In the genomic region with DNA sequence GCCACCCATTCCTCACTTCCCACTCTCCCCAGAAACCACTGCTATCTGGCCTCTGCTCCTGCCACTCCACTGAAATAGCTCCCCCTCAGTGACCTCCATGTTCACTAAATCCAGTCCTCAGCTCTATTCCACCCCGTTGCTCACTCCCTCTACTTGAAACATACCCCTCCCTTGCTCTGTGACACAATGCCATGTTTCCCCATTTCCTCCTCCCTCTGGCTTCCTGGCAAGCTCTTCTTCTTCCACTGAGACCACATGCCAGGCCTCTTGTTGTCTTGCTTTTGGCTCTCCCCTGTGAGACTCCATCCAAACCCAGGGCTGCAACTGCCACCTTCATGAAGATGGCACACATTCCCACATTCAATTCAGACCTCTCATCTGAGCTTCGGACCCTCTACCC, we compare ENCODE assay signal across 18 cellular contexts. TPM values are rescaled to one million over a fixed set of nuclear protein-coding genes. Genes with fewer than 3 reads are reported as not detected.
DNase-seq lines count a peak whose midpoint lies in the region; ATAC-seq and TF ChIP-seq lines count a peak whose summit lies in the region.
"Had no signal": no experiment of that assay in that cellular context is flagged by ENCODE, and none has a peak within 500 bp of the region (broad histone marks: within the 10 kb centered on the region; RNA-seq: fewer than 3 reads in every experiment).

No MANE protein-coding gene starts in this region.

- H3K9me3 ChIP-seq in neutrophil, result no peaks in the 10 kb centered on the region

- H3K36me3 ChIP-seq in neutrophil, result no peaks in the 10 kb centered on the region

- H3K4me3 ChIP-seq in neutrophil (ENCODE audit: low read depth in 1 of 2, low read length in 1 of 2), result no peak overlapping the region

- ATAC-seq in left colon (no peak), HG03135 (IDR thresholded peaks at IDR 0.05; ENCODE audit: unreplicated experiment) (no peak), HG03439 (IDR thresholded peaks at IDR 0.05; ENCODE audit: unreplicated experiment) (no peak)
- ATAC-seq: SK-N-SH treated with all-trans-retinoic acid at 6 μM for 48 hours had no signal

- H3K4me1 ChIP-seq in neutrophil (ENCODE audit: control insufficient read depth in 1 of 2, insufficient read depth in 1 of 2, low read depth in 1 of 2, low read length in 1 of 2), result peaks cover 26 to 28% of the 10 kb centered on the region in 2 experiments

- H3K27ac ChIP-seq in neutrophil, result peak overlapping the region; percentile 33

- peaks cover 58% of the 10 kb centered on the region for H3K27me3 ChIP-seq in neutrophil

- intact Hi-C loops in left colon (cut with DNase I, micrococcal nuclease), result no loop called here

- DNase-seq in GF-D8 (lab: John Stamatoyannopoulos, UW), result peak; percentile 47
- DNase-seq in NCI-H446 treated with DMSO at 0.1 percent for 48 hours (lab: John Stamatoyannopoulos, UW), result peak; percentile 38
- DNase-seq in cerebellar nuclear complex (lab: John Stamatoyannopoulos, UW), result peak; percentile 97 to 99
- DNase-seq in left colon, result no peak
- DNase-seq: ACHN; CD4-positive, CD25-positive, alpha-beta regulatory T cell; DMS53; H9; MM.1S; NCI-H1417; NCI-H187 treated with DMSO at 0.1 percent for 48 hours; NCI-H345; NCI-H526 treated with DMSO at 0.1 percent for 48 hours had no signal

- TF ChIP-seq CTCF in neutrophil (IDR thresholded peaks at IDR 0.05), result no peak

RNA-seq across cellular contexts. Expression of a gene that starts 13.9 kb away (rescaled TPM):
- under 1 TPM; 0.21 to 0.31 TPM for total RNA-seq in left colon
- total RNA-seq: CD4-positive, CD25-positive, alpha-beta regulatory T cell; HT1080 had no signal

RNA-seq across cellular contexts. Expression of a gene that starts 18.8 kb away (rescaled TPM):
- total RNA-seq in left colon, result 10 to 100 TPM in 1 of 2 donors, 1 to 10 TPM in 1; 9.6 to 15.3 TPM

RNA-seq across cellular contexts. Expression of a gene that starts 26.8 kb away (rescaled TPM):
- total RNA-seq in left colon, result 10 to 100 TPM; 34.9 to 43.5 TPM

RNA-seq across cellular contexts. Expression of a gene that starts 29.0 kb away (rescaled TPM):
- 10 to 100 TPM in 1 of 2 donors, 1 to 10 TPM in 1; 8.6 to 12.0 TPM for total RNA-seq in left colon

RNA-seq across cellular contexts. Expression of a gene that starts 37.2 kb away (rescaled TPM):
- 100 to 1,000 TPM; 278 to 329 TPM for total RNA-seq in left colon

Comparison
In these comparisons a context has a peak if more than half of its experiments do, and no peak if none do; other contexts are left out.
1. DNase-seq: peak in GF-D8 (single experiment), NCI-H446 treated with DMSO at 0.1 percent for 48 hours (single experiment) and cerebellar nuclear complex (2 of 2); none in left colon (0 of 2).